1 cellular context compared by ENCODE assay signal in the genomic region with DNA sequence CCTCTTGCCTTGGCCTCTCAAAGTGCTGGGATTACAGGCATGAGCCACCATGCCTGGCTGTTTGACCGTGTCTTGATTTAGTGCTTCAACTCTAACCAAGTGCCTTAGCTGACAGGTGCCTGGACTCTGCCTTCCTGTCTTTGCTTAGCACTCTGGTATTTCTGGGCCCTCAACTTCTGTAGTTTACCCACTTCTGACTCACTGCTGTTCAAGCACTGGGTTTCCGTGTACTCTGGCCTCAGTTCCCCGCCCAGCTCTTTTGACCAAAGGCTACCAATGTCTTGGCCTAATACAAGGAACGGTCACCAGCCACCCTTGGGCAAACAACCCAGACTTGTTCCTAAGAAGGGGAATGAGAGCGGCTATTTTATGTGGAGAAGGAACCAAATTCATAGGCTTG.
TF ChIP-seq lines count a peak whose summit lies in the region.

No MANE protein-coding gene starts in this region.

TF ChIP-seq in HepG2, 621 proteins besides CTCF, POLR2A, EP300 and RAD21 (continued from another document and continues in another):
- TF ChIP-seq, protein P1, sequence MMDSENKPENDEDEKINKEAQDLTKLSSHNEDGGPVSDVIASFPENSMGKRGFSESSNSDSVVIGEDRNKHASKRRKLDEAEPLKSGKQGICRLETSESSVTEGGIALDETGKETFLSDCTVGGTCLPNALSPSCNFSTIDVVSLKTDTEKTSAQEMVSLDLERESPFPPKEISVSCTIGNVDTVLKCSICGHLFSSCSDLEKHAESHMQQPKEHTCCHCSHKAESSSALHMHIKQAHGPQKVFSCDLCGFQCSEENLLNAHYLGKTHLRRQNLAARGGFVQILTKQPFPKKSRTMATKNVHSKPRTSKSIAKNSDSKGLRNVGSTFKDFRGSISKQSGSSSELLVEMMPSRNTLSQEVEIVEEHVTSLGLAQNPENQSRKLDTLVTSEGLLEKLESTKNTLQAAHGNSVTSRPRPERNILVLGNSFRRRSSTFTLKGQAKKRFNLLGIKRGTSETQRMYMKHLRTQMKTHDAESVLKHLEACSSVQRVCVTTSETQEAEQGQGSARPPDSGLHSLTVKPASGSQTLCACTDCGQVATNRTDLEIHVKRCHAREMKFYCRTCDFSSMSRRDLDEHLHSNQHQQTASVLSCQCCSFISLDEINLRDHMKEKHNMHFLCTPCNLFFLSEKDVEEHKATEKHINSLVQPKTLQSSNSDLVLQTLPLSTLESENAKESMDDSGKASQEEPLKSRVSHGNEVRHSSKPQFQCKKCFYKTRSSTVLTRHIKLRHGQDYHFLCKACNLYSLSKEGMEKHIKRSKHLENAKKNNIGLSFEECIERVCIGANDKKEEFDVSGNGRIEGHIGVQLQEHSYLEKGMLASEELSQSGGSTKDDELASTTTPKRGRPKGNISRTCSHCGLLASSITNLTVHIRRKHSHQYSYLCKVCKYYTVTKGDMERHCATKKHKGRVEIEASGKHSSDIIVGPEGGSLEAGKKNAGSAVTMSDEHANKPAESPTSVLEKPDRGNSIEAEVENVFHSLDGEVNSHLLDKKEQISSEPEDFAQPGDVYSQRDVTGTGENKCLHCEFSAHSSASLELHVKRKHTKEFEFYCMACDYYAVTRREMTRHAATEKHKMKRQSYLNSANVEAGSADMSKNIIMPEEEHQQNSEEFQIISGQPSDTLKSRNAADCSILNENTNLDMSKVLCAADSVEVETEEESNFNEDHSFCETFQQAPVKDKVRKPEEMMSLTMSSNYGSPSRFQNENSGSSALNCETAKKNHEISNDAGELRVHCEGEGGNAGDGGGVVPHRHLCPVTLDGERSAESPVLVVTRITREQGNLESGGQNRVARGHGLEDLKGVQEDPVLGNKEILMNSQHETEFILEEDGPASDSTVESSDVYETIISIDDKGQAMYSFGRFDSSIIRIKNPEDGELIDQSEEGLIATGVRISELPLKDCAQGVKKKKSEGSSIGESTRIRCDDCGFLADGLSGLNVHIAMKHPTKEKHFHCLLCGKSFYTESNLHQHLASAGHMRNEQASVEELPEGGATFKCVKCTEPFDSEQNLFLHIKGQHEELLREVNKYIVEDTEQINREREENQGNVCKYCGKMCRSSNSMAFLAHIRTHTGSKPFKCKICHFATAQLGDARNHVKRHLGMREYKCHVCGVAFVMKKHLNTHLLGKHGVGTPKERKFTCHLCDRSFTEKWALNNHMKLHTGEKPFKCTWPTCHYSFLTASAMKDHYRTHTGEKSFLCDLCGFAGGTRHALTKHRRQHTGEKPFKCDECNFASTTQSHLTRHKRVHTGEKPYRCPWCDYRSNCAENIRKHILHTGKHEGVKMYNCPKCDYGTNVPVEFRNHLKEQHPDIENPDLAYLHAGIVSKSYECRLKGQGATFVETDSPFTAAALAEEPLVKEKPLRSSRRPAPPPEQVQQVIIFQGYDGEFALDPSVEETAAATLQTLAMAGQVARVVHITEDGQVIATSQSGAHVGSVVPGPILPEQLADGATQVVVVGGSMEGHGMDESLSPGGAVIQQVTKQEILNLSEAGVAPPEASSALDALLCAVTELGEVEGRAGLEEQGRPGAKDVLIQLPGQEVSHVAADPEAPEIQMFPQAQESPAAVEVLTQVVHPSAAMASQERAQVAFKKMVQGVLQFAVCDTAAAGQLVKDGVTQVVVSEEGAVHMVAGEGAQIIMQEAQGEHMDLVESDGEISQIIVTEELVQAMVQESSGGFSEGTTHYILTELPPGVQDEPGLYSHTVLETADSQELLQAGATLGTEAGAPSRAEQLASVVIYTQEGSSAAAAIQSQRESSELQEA (CRISPR knock-in tag; IDR thresholded peaks at IDR 0.05; ENCODE audit: not compliant biosample characterization) = no peak
- TF ChIP-seq ELF3 (CRISPR knock-in tag; IDR thresholded peaks at IDR 0.05) (peak; percentile 91), MBNL3 (CRISPR knock-in tag; conservative IDR thresholded peaks at IDR 0.05) (no peak), ZNF777 (CRISPR knock-in tag; IDR thresholded peaks at IDR 0.05) (no peak), XRCC5 (optimal IDR thresholded peaks at IDR 0.05; ENCODE audit: low read length) (no peak), BHLHE40 (IDR thresholded peaks at IDR 0.05; ENCODE audit: low read length) (no peak), ZNF260 (CRISPR knock-in tag; IDR thresholded peaks at IDR 0.05; ENCODE audit: borderline replicate concordance, low read depth) (no peak), ZBTB38 (CRISPR knock-in tag; IDR thresholded peaks at IDR 0.05) (no peak), DMAP1 (CRISPR knock-in tag; IDR thresholded peaks at IDR 0.05) (no peak; the same call in 1 of the 2 replicates), MAFK (conservative IDR thresholded peaks at IDR 0.05 in 1 of 2, IDR thresholded peaks at IDR 0.05 in 1 of 2; ENCODE audit: low read length in 2 of 2) (no peak), NFATC3 (CRISPR knock-in tag; IDR thresholded peaks at IDR 0.05) (0 out of 2 replicates have a peak, but pooled peaks have one; percentile 32), RBM22 (optimal IDR thresholded peaks at IDR 0.05; ENCODE audit: low read length) (no peak), HNRNPL (IDR thresholded peaks at IDR 0.05; ENCODE audit: low read depth, low read length) (no peak), ZNF30 (CRISPR knock-in tag; IDR thresholded peaks at IDR 0.05) (no peak), RNF2 (conservative IDR thresholded peaks at IDR 0.05; ENCODE audit: low read depth) (no peak), MED1 (CRISPR knock-in tag; IDR thresholded peaks at IDR 0.05) (peak; percentile 73), ZBTB20 (CRISPR knock-in tag; IDR thresholded peaks at IDR 0.05; ENCODE audit: borderline replicate concordance, low read depth) (no peak; the same call in 1 of the 2 replicates), GATAD2A (CRISPR knock-in tag; IDR thresholded peaks at IDR 0.05) (peak; percentile 83), ZFAT (CRISPR knock-in tag; conservative IDR thresholded peaks at IDR 0.05) (no peak), ZFX (CRISPR knock-in tag; IDR thresholded peaks at IDR 0.05; ENCODE audit: low read depth) (peak; percentile 48; the same call in 1 of the 2 replicates), ZNF296 (CRISPR knock-in tag; conservative IDR thresholded peaks at IDR 0.05) (no peak), EHMT2 (IDR thresholded peaks at IDR 0.05; ENCODE audit: borderline replicate concordance, low read depth, low read length) (no peak), NRL (CRISPR knock-in tag; IDR thresholded peaks at IDR 0.05; ENCODE audit: borderline replicate concordance) (no peak), TBP (CRISPR knock-in tag; IDR thresholded peaks at IDR 0.05) (no peak), HMG20A (CRISPR knock-in tag; IDR thresholded peaks at IDR 0.05; ENCODE audit: borderline replicate concordance) (peak; percentile 70; the same call in 1 of the 2 replicates), BORCS8-MEF2B (CRISPR knock-in tag; IDR thresholded peaks at IDR 0.05) (no peak), ZNF552 (CRISPR knock-in tag; IDR thresholded peaks at IDR 0.05; ENCODE audit: borderline replicate concordance) (no peak), PAX8 (CRISPR knock-in tag; IDR thresholded peaks at IDR 0.05; ENCODE audit: borderline replicate concordance) (no peak), ARHGAP35 (CRISPR knock-in tag; IDR thresholded peaks at IDR 0.05; ENCODE audit: borderline replicate concordance) (no peak), ZSCAN31 (CRISPR knock-in tag; IDR thresholded peaks at IDR 0.05; ENCODE audit: low read depth) (no peak), MTF1 (CRISPR knock-in tag; IDR thresholded peaks at IDR 0.05) (no peak), ZNF205 (CRISPR knock-in tag; IDR thresholded peaks at IDR 0.05) (0 out of 2 replicates have a peak, but pooled peaks have one; percentile 47), REXO4 (CRISPR knock-in tag; IDR thresholded peaks at IDR 0.05; ENCODE audit: borderline replicate concordance) (no peak), SETDB1 (CRISPR knock-in tag; IDR thresholded peaks at IDR 0.05; ENCODE audit: borderline replicate concordance) (no peak), ERF (CRISPR knock-in tag; IDR thresholded peaks at IDR 0.05) (0 out of 2 replicates have a peak, but pooled peaks have one; percentile 21)
- TF ChIP-seq, protein P2, sequence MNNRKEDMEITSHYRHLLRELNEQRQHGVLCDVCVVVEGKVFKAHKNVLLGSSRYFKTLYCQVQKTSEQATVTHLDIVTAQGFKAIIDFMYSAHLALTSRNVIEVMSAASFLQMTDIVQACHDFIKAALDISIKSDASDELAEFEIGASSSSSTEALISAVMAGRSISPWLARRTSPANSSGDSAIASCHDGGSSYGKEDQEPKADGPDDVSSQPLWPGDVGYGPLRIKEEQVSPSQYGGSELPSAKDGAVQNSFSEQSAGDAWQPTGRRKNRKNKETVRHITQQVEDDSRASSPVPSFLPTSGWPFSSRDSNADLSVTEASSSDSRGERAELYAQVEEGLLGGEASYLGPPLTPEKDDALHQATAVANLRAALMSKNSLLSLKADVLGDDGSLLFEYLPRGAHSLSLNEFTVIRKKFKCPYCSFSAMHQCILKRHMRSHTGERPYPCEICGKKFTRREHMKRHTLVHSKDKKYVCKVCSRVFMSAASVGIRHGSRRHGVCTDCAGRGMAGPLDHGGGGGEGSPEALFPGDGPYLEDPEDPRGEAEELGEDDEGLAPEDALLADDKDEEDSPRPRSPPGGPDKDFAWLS (CRISPR knock-in tag; IDR thresholded peaks at IDR 0.05; ENCODE audit: borderline replicate concordance) = no peak
- TF ChIP-seq, protein P3, sequence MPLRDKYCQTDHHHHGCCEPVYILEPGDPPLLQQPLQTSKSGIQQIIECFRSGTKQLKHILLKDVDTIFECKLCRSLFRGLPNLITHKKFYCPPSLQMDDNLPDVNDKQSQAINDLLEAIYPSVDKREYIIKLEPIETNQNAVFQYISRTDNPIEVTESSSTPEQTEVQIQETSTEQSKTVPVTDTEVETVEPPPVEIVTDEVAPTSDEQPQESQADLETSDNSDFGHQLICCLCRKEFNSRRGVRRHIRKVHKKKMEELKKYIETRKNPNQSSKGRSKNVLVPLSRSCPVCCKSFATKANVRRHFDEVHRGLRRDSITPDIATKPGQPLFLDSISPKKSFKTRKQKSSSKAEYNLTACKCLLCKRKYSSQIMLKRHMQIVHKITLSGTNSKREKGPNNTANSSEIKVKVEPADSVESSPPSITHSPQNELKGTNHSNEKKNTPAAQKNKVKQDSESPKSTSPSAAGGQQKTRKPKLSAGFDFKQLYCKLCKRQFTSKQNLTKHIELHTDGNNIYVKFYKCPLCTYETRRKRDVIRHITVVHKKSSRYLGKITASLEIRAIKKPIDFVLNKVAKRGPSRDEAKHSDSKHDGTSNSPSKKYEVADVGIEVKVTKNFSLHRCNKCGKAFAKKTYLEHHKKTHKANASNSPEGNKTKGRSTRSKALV (CRISPR knock-in tag; IDR thresholded peaks at IDR 0.05) = no peak
- TF ChIP-seq, protein P4, sequence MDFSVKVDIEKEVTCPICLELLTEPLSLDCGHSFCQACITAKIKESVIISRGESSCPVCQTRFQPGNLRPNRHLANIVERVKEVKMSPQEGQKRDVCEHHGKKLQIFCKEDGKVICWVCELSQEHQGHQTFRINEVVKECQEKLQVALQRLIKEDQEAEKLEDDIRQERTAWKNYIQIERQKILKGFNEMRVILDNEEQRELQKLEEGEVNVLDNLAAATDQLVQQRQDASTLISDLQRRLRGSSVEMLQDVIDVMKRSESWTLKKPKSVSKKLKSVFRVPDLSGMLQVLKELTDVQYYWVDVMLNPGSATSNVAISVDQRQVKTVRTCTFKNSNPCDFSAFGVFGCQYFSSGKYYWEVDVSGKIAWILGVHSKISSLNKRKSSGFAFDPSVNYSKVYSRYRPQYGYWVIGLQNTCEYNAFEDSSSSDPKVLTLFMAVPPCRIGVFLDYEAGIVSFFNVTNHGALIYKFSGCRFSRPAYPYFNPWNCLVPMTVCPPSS (IDR thresholded peaks at IDR 0.05) = no peak
- TF ChIP-seq, protein P5, sequence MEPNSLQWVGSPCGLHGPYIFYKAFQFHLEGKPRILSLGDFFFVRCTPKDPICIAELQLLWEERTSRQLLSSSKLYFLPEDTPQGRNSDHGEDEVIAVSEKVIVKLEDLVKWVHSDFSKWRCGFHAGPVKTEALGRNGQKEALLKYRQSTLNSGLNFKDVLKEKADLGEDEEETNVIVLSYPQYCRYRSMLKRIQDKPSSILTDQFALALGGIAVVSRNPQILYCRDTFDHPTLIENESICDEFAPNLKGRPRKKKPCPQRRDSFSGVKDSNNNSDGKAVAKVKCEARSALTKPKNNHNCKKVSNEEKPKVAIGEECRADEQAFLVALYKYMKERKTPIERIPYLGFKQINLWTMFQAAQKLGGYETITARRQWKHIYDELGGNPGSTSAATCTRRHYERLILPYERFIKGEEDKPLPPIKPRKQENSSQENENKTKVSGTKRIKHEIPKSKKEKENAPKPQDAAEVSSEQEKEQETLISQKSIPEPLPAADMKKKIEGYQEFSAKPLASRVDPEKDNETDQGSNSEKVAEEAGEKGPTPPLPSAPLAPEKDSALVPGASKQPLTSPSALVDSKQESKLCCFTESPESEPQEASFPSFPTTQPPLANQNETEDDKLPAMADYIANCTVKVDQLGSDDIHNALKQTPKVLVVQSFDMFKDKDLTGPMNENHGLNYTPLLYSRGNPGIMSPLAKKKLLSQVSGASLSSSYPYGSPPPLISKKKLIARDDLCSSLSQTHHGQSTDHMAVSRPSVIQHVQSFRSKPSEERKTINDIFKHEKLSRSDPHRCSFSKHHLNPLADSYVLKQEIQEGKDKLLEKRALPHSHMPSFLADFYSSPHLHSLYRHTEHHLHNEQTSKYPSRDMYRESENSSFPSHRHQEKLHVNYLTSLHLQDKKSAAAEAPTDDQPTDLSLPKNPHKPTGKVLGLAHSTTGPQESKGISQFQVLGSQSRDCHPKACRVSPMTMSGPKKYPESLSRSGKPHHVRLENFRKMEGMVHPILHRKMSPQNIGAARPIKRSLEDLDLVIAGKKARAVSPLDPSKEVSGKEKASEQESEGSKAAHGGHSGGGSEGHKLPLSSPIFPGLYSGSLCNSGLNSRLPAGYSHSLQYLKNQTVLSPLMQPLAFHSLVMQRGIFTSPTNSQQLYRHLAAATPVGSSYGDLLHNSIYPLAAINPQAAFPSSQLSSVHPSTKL (CRISPR knock-in tag; IDR thresholded peaks at IDR 0.05) = peak; percentile 93
- TF ChIP-seq, protein P6, sequence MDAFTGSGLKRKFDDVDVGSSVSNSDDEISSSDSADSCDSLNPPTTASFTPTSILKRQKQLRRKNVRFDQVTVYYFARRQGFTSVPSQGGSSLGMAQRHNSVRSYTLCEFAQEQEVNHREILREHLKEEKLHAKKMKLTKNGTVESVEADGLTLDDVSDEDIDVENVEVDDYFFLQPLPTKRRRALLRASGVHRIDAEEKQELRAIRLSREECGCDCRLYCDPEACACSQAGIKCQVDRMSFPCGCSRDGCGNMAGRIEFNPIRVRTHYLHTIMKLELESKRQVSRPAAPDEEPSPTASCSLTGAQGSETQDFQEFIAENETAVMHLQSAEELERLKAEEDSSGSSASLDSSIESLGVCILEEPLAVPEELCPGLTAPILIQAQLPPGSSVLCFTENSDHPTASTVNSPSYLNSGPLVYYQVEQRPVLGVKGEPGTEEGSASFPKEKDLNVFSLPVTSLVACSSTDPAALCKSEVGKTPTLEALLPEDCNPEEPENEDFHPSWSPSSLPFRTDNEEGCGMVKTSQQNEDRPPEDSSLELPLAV (CRISPR knock-in tag; conservative IDR thresholded peaks at IDR 0.05; ENCODE audit: low read depth) = no peak
- TF ChIP-seq, protein P7, sequence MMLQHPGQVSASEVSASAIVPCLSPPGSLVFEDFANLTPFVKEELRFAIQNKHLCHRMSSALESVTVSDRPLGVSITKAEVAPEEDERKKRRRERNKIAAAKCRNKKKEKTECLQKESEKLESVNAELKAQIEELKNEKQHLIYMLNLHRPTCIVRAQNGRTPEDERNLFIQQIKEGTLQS (CRISPR knock-in tag; IDR thresholded peaks at IDR 0.05) = peak; percentile 83
